ENCODE assay signal across 13 cellular contexts in the genomic region with DNA sequence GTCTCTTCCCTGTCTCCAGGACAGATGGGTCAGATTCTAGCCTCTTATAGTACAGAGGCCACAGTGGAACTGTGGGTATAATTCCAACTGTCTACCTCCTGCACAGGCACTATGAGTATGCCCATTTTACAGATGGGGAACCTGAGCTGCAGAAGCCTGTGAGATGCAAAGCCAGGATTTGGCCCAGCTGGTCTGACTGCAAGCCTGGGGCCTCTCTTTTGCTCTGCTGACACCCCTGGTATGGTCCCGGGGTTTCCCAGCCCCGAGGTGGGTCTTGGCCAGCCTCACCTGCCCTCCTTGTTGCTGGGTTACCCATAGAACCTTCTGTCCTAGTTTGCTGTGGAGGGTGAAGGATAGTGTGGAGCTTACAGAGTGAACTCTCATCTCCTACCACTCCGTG. TPM values are rescaled to one million over a fixed set of nuclear protein-coding genes. Genes with fewer than 3 reads are reported as not detected.
DNase-seq lines count a peak whose midpoint lies in the region; ATAC-seq and TF ChIP-seq lines count a peak whose summit lies in the region.
"Had no signal": no experiment of that assay in that cellular context is flagged by ENCODE, and none has a peak within 500 bp of the region (broad histone marks: within the 10 kb centered on the region; RNA-seq: fewer than 3 reads in every experiment).

No MANE protein-coding gene starts in this region.

- no peak overlapping the region for H3K4me3 Mint-ChIP-seq in natural killer cell treated with Interleukin-12 subunit alpha and Interleukin-12 subunit beta and Interleukin-15 and Interleukin-18, amount 100 ng/mL, for 72 hours
- no peak overlapping the region for H3K4me3 Mint-ChIP-seq in natural killer cell
- H3K4me3 Mint-ChIP-seq: activated naive CD4-positive, alpha-beta T cell treated with anti-CD3 and anti-CD28 coated beads, Interleukin-2, amount 50 U/mL, for 24 hours; CD8-positive, alpha-beta T cell had no signal

- H3K4me1 Mint-ChIP-seq in natural killer cell treated with Interleukin-12 subunit alpha and Interleukin-12 subunit beta and Interleukin-15 and Interleukin-18, amount 100 ng/mL, for 72 hours (ENCODE audit: low read depth in 2 of 2), result peaks cover 16 to 41% of the 10 kb centered on the region in 2 donors
- H3K4me1 Mint-ChIP-seq in natural killer cell, result peaks cover 41 to 62% of the 10 kb centered on the region in 2 donors

- ATAC-seq in natural killer cell treated with Interleukin-12 subunit alpha and Interleukin-12 subunit beta and Interleukin-15 and Interleukin-18, amount 100 ng/mL, for 72 hours, result no peak
- ATAC-seq in natural killer cell, result no peak
- no peak for ATAC-seq in left colon
- ATAC-seq: CD8-positive, alpha-beta T cell; PC-3 had no signal

- H3K36me3 Mint-ChIP-seq in natural killer cell treated with Interleukin-12 subunit alpha and Interleukin-12 subunit beta and Interleukin-15 and Interleukin-18, amount 100 ng/mL, for 72 hours, result no peaks in the 10 kb centered on the region
- no peaks in the 10 kb centered on the region for H3K36me3 Mint-ChIP-seq in natural killer cell
- H3K36me3 Mint-ChIP-seq: activated naive CD4-positive, alpha-beta T cell treated with anti-CD3 and anti-CD28 coated beads, Interleukin-2, amount 50 U/mL, for 24 hours; CD8-positive, alpha-beta T cell had no signal

- intact Hi-C loops in natural killer cell (cut with micrococcal nuclease) (no loop called here), left colon (cut with DNase I, micrococcal nuclease) (loop anchor here in 1 of 2 donors (10.0 kb wide), 1 partner anchor 124 kb away; no protein-coding TSS in a partner anchor), posterior vena cava (cut with DNase I) (loop anchor here (10.0 kb wide), 1 partner anchor 124 kb away; no protein-coding TSS in a partner anchor)

- no peak overlapping the region for H3K27ac Mint-ChIP-seq in natural killer cell treated with Interleukin-12 subunit alpha and Interleukin-12 subunit beta and Interleukin-15 and Interleukin-18, amount 100 ng/mL, for 72 hours
- no peak overlapping the region for H3K27ac Mint-ChIP-seq in natural killer cell
- H3K27ac Mint-ChIP-seq: activated naive CD4-positive, alpha-beta T cell treated with anti-CD3 and anti-CD28 coated beads, Interleukin-2, amount 50 U/mL, for 24 hours; CD8-positive, alpha-beta T cell had no signal

- peak; percentile 41 for DNase-seq in natural killer cell treated with Interleukin-12 subunit alpha and Interleukin-12 subunit beta and Interleukin-15 and Interleukin-18, amount 100 ng/mL, for 72 hours (ENCODE audit: low spot score)
- DNase-seq in natural killer cell (no peak), left colon (peak; percentile 1 to 18), posterior vena cava (ENCODE audit: low spot score) (peak; percentile 57), GM19238 (ENCODE audit: insufficient read length, low spot score) (no peak), amygdala (lab: John Stamatoyannopoulos, UW) (no peak), GDM1 (lab: John Stamatoyannopoulos, UW) (no peak)
- no peak for DNase-seq in stimulated activated CD4-positive, alpha-beta T cell treated with anti-CD3 and anti-CD28 coated beads, Interleukin-4, amount 100 ng/mL, for 4 hours
- DNase-seq: CD8-positive, alpha-beta T cell; PC-3; stimulated activated CD4-positive, alpha-beta T cell treated with anti-CD3 and anti-CD28 coated beads, Interleukin-12 subunit alpha, Interleukin-12 subunit beta, amount 100 ng/mL, for 4 hours; T-helper 9 cell had no signal

- H3K9me3 Mint-ChIP-seq in natural killer cell treated with Interleukin-12 subunit alpha and Interleukin-12 subunit beta and Interleukin-15 and Interleukin-18, amount 100 ng/mL, for 72 hours, result no peaks in the 10 kb centered on the region
- no peaks in the 10 kb centered on the region for H3K9me3 Mint-ChIP-seq in natural killer cell
- H3K9me3 Mint-ChIP-seq: activated naive CD4-positive, alpha-beta T cell treated with anti-CD3 and anti-CD28 coated beads, Interleukin-2, amount 50 U/mL, for 24 hours; CD8-positive, alpha-beta T cell had no signal

- TF ChIP-seq CTCF in natural killer cell (IDR thresholded peaks at IDR 0.05), result no peak

- H3K27me3 Mint-ChIP-seq in natural killer cell treated with Interleukin-12 subunit alpha and Interleukin-12 subunit beta and Interleukin-15 and Interleukin-18, amount 100 ng/mL, for 72 hours, result no peaks in the 10 kb centered on the region
- H3K27me3 Mint-ChIP-seq in natural killer cell (ENCODE audit: low read depth in 2 of 2), result no peaks in the 10 kb centered on the region
- H3K27me3 Mint-ChIP-seq: activated naive CD4-positive, alpha-beta T cell treated with anti-CD3 and anti-CD28 coated beads, Interleukin-2, amount 50 U/mL, for 24 hours had no signal

RNA-seq across cellular contexts. Expression of a gene that starts 9.8 kb away (rescaled TPM):
- 10 to 100 TPM; 17.5 to 25.5 TPM for total RNA-seq in natural killer cell treated with Interleukin-12 subunit alpha and Interleukin-12 subunit beta and Interleukin-15 and Interleukin-18, amount 100 ng/mL, for 72 hours
- 10 to 100 TPM; 18.9 to 35.9 (median 28.8) TPM for total RNA-seq in natural killer cell
- total RNA-seq in left colon, result 10 to 100 TPM; 20.5 to 40.4 TPM
- total RNA-seq in posterior vena cava, result 10 to 100 TPM; 16.9 to 22.4 TPM

Comparison
In these comparisons a context has a peak if more than half of its experiments do, and no peak if none do; other contexts are left out.
1. DNase-seq: peak in natural killer cell treated with Interleukin-12 subunit alpha and Interleukin-12 subunit beta and Interleukin-15 and Interleukin-18, amount 100 ng/mL, for 72 hours (single experiment), left colon (2 of 2) and posterior vena cava (single experiment); none in natural killer cell (single experiment), GM19238 (single experiment), amygdala (0 of 56), stimulated activated CD4-positive, alpha-beta T cell treated with anti-CD3 and anti-CD28 coated beads, Interleukin-4, amount 100 ng/mL, for 4 hours (0 of 2) and GDM1 (single experiment).